In genomic region chr17:1783834-1784611, GRCh38 we compare ENCODE assay signal across 1 cellular context.
TF ChIP-seq lines count a peak whose summit lies in the region.

No MANE protein-coding gene starts in this region.

TF ChIP-seq in HepG2, 621 proteins besides CTCF, POLR2A, EP300 and RAD21 (continues in another document):
- TF ChIP-seq GATAD1 (CRISPR knock-in tag; IDR thresholded peaks at IDR 0.05): peak; percentile 25; the same call in 1 of the 2 replicates
- no peak for TF ChIP-seq SOX13 (IDR thresholded peaks at IDR 0.05)
- no peak for TF ChIP-seq SOX13 (CRISPR knock-in tag; conservative IDR thresholded peaks at IDR 0.05 in 1 of 2, IDR thresholded peaks at IDR 0.05 in 1 of 2)
- no peak for TF ChIP-seq ELK4 (CRISPR knock-in tag; IDR thresholded peaks at IDR 0.05; ENCODE audit: borderline replicate concordance)
- TF ChIP-seq HOXA5 (CRISPR knock-in tag; IDR thresholded peaks at IDR 0.05): peak; percentile 66; the same call in 1 of the 2 replicates
- TF ChIP-seq HNF4A (CRISPR knock-in tag; IDR thresholded peaks at IDR 0.05): peak; percentile 4; the same call in 1 of the 2 replicates
- no peak for TF ChIP-seq ZNF24 (IDR thresholded peaks at IDR 0.05)
- TF ChIP-seq HINFP (CRISPR knock-in tag; IDR thresholded peaks at IDR 0.05; ENCODE audit: low read depth): 0 out of 2 replicates have a peak, but pooled peaks have one; percentile 36
- TF ChIP-seq ZNF33A (CRISPR knock-in tag; IDR thresholded peaks at IDR 0.05; ENCODE audit: borderline replicate concordance): no peak
- TF ChIP-seq ARID4A (CRISPR knock-in tag; IDR thresholded peaks at IDR 0.05; ENCODE audit: borderline replicate concordance): peak; percentile 18; the same call in 1 of the 2 replicates
- TF ChIP-seq FOSL2 (CRISPR knock-in tag; IDR thresholded peaks at IDR 0.05): 0 out of 2 replicates have a peak, but pooled peaks have one; percentile 18
- TF ChIP-seq STAG1 (CRISPR knock-in tag; IDR thresholded peaks at IDR 0.05): peak; percentile 94
- no peak for TF ChIP-seq THAP7 (CRISPR knock-in tag; IDR thresholded peaks at IDR 0.05)
- TF ChIP-seq FOXA3 (CRISPR knock-in tag; IDR thresholded peaks at IDR 0.05): 0 out of 2 replicates have a peak, but pooled peaks have one; percentile 38
- TF ChIP-seq ZNF879 (CRISPR knock-in tag; IDR thresholded peaks at IDR 0.05): no peak
- TF ChIP-seq FOXP4 (CRISPR knock-in tag; IDR thresholded peaks at IDR 0.05): peak; percentile 35; the same call in 1 of the 2 replicates
- no peak for TF ChIP-seq ZNF496 (CRISPR knock-in tag; IDR thresholded peaks at IDR 0.05; ENCODE audit: insufficient replicate concordance)
- TF ChIP-seq MXI1 (IDR thresholded peaks at IDR 0.05; ENCODE audit: borderline replicate concordance, low read depth, low read length): no peak
- 0 out of 2 replicates have a peak, but pooled peaks have one; percentile 34 for TF ChIP-seq RXRB (CRISPR knock-in tag; IDR thresholded peaks at IDR 0.05; ENCODE audit: borderline replicate concordance)
- no peak for TF ChIP-seq ZNF629 (CRISPR knock-in tag; conservative IDR thresholded peaks at IDR 0.05)
- no peak for TF ChIP-seq ZNF431 (CRISPR knock-in tag; IDR thresholded peaks at IDR 0.05; ENCODE audit: borderline replicate concordance, low read depth)
- peak; percentile 12; the same call in 1 of the 2 replicates for TF ChIP-seq ZNF574 (CRISPR knock-in tag; IDR thresholded peaks at IDR 0.05)
- peak; percentile 26 for TF ChIP-seq HOXA3 (CRISPR knock-in tag; IDR thresholded peaks at IDR 0.05)
- peak; percentile 98 for TF ChIP-seq SMC3 (IDR thresholded peaks at IDR 0.05; ENCODE audit: low read length)
- no peak for TF ChIP-seq ZNF839 (CRISPR knock-in tag; IDR thresholded peaks at IDR 0.05; ENCODE audit: borderline replicate concordance)
- 0 out of 2 replicates have a peak, but pooled peaks have one; percentile 32 for TF ChIP-seq MYPOP (CRISPR knock-in tag; IDR thresholded peaks at IDR 0.05)
- TF ChIP-seq CBFB (CRISPR knock-in tag; IDR thresholded peaks at IDR 0.05): no peak
- TF ChIP-seq TEAD3 (CRISPR knock-in tag; optimal IDR thresholded peaks at IDR 0.05; ENCODE audit: borderline replicate concordance): peak; percentile 89
- no peak for TF ChIP-seq SP140L (CRISPR knock-in tag; IDR thresholded peaks at IDR 0.05; ENCODE audit: borderline replicate concordance)
- TF ChIP-seq POGK (CRISPR knock-in tag; conservative IDR thresholded peaks at IDR 0.05): no peak
- no peak for TF ChIP-seq CHD2 (IDR thresholded peaks at IDR 0.05; ENCODE audit: low read depth, low read length)
- TF ChIP-seq ZNF773 (CRISPR knock-in tag; IDR thresholded peaks at IDR 0.05; ENCODE audit: borderline replicate concordance): no peak
- TF ChIP-seq ZFX (CRISPR knock-in tag; IDR thresholded peaks at IDR 0.05; ENCODE audit: low read depth): 0 out of 2 replicates have a peak, but pooled peaks have one; percentile 22
- TF ChIP-seq DRAP1 (CRISPR knock-in tag; IDR thresholded peaks at IDR 0.05): no peak
- TF ChIP-seq HMGXB4 (CRISPR knock-in tag; IDR thresholded peaks at IDR 0.05; ENCODE audit: borderline replicate concordance in 1 of 2, low read depth in 1 of 2): 0 out of 4 replicates have a peak, but pooled peaks of 1 of the 2 experiments have one; percentile 40
- no peak for TF ChIP-seq ZNF205 (CRISPR knock-in tag; IDR thresholded peaks at IDR 0.05)
- TF ChIP-seq ZNF280D (CRISPR knock-in tag; IDR thresholded peaks at IDR 0.05): no peak
